In genomic region chr21:30057108-30057507, GRCh38 we compare ENCODE assay signal across 22 cellular contexts.
"Had no signal": no experiment of that assay in that cellular context is flagged by ENCODE, and none has a peak within 500 bp of the region (broad histone marks: within the 10 kb centered on the region; RNA-seq: fewer than 3 reads in every experiment).

No MANE protein-coding gene starts in this region.

- H3K4me1 ChIP-seq: esophagus muscularis mucosa, foreskin keratinocyte, gastroesophageal sphincter, heart left ventricle had no signal

- H3K4me3 ChIP-seq: coronary artery, dorsolateral prefrontal cortex, esophagus muscularis mucosa, gastroesophageal sphincter, heart left ventricle, hepatocyte, lung, mucosa of descending colon had no signal

- ATAC-seq: foreskin keratinocyte, gastroesophageal sphincter, heart left ventricle, left colon, left lobe of liver, left ventricle myocardium superior, mucosa of descending colon had no signal

- H3K27me3 ChIP-seq: dorsolateral prefrontal cortex, esophagus muscularis mucosa, foreskin keratinocyte, gastroesophageal sphincter, heart left ventricle, hepatocyte had no signal

- H3K9me3 ChIP-seq: esophagus muscularis mucosa, gastroesophageal sphincter, heart left ventricle, mucosa of descending colon had no signal

- H3K27ac ChIP-seq: coronary artery, dorsolateral prefrontal cortex, esophagus muscularis mucosa, foreskin keratinocyte, gastroesophageal sphincter, heart left ventricle, hepatocyte had no signal

- H3K79me2 ChIP-seq: hepatocyte had no signal

- DNase-seq: dermis blood vessel endothelial cell; dorsolateral prefrontal cortex; effector CD4-positive, alpha-beta T cell; effector memory CD4-positive, alpha-beta T cell; foreskin keratinocyte; heart left ventricle; hypothalamus; immature natural killer cell; islet precursor cell; kidney; kidney glomerular epithelial cell; left colon; left ventricle myocardium superior; mammary epithelial cell; mucosa of descending colon; naive B cell had no signal

- H3K4me2 ChIP-seq: hepatocyte had no signal

- H3K36me3 ChIP-seq: esophagus muscularis mucosa, gastroesophageal sphincter, heart left ventricle had no signal
